In the genomic region with DNA sequence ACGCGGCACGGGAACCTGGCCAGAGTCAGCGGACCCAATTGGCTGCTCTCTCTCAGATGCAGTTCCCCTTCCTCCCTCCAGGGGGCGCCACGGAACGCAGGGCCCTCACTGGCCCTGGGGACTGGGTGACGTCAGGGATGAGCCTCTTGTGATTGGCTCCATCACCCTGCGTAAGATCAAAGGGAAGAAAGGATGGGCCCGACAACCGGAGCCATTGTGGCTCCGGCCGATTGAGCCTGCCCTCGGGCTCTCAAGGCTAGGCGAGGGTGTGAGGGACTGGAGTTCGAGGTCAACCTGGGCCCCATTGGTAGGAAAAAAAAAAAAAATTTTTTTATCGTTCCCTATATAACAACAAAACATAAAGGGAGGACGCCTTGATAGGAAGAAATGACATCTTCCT, we compare ENCODE assay signal across 12 cellular contexts. TPM values are rescaled to one million over a fixed set of nuclear protein-coding genes. Genes with fewer than 3 reads are reported as not detected.
DNase-seq lines count a peak whose midpoint lies in the region; ATAC-seq, FAIRE-seq and TF ChIP-seq lines count a peak whose summit lies in the region.
"Not testable (repeated sequence)": the region's sequence is repeated elsewhere in the genome, so short reads cannot be mapped to it uniquely, and the experiment has no call there.
"Had no signal": no experiment of that assay in that cellular context is flagged by ENCODE, and none has a peak within 500 bp of the region (broad histone marks: within the 10 kb centered on the region; RNA-seq: fewer than 3 reads in every experiment).

A gene (minus strand): TSS at position 81 of the 400 bp plus-strand sequence. CDS start 184 bp downstream, outside the sequence.

- TF ChIP-seq POLR2A in HepG2 (IDR thresholded peaks at IDR 0.05; ENCODE audit: insufficient read depth in 1 of 2, low read depth in 2 of 2, low read length in 2 of 2), result not testable (repeated sequence)

- H2AFZ ChIP-seq in HepG2 (ENCODE audit: low read length), result not testable (repeated sequence)

- TF ChIP-seq RAD21 in HepG2 (CRISPR knock-in tag; IDR thresholded peaks at IDR 0.05), result not testable (repeated sequence)

- H3K36me3 Mint-ChIP-seq in activated T-cell treated with anti-CD3 and anti-CD28 coated beads, Interleukin-2, amount 50 U/mL, for 24 hours (ENCODE audit: low read depth), result not testable (repeated sequence)

- in situ Hi-C loops in HepG2 (cut with HindIII; ENCODE audit: extremely low pct_ligation_motif_present, low pct_unique_long_range_greater_than_20kb), result not testable (repeated sequence)

- POLR2A ChIA-PET in HepG2 (lab: Yijun Ruan, JAX), result not testable (repeated sequence)

- FAIRE-seq in D721Med (lab: Jason Lieb, UNC), result not testable (repeated sequence)
- FAIRE-seq in HepG2 (lab: Jason Lieb, UNC), result peak; percentile 74

- H3K27ac Mint-ChIP-seq in activated T-cell treated with anti-CD3 and anti-CD28 coated beads, Interleukin-2, amount 50 U/mL, for 24 hours, result not testable (repeated sequence)

- H3K9ac ChIP-seq in HepG2 (ENCODE audit: insufficient read depth, low read depth, low read length), result not testable (repeated sequence)

- H3K4me3 Mint-ChIP-seq in activated T-cell treated with anti-CD3 and anti-CD28 coated beads, Interleukin-2, amount 50 U/mL, for 24 hours, result not testable (repeated sequence)

- ATAC-seq in SK-N-SH treated with all-trans-retinoic acid at 6 μM for 48 hours, result peak; percentile 26; the same call in 2 of the 3 replicates
- ATAC-seq in HepG2, result peak; percentile 74

- H3K9me3 Mint-ChIP-seq in activated T-cell treated with anti-CD3 and anti-CD28 coated beads, Interleukin-2, amount 50 U/mL, for 24 hours, result not testable (repeated sequence)

- not testable (repeated sequence) for H3K4me1 Mint-ChIP-seq in activated T-cell treated with anti-CD3 and anti-CD28 coated beads, Interleukin-2, amount 50 U/mL, for 24 hours (ENCODE audit: low read depth)

- TF ChIP-seq CTCF in D721Med (IDR thresholded peaks at IDR 0.05; ENCODE audit: insufficient read depth, missing control alignments) (peak; percentile 29), HL-60 (IDR thresholded peaks at IDR 0.05; ENCODE audit: insufficient read depth, low read length) (peak; percentile 49), choroid plexus epithelial cell (conservative IDR thresholded peaks at IDR 0.05; ENCODE audit: low read depth, low read length) (peak; percentile 49), HepG2 (CRISPR knock-in tag; IDR thresholded peaks at IDR 0.05) (peak; percentile 69)

- 26% methylated on average over 14 of the region's 18 CpGs for WGBS in HepG2 (ENCODE audit: low lambda C conversion rate)

- H3K36me3 ChIP-seq in HepG2 (replicated peaks in 1 of 2; ENCODE audit: control insufficient read depth in 1 of 2, insufficient read depth in 2 of 2, low read length in 2 of 2), result not testable (repeated sequence)

- H3K4me1 ChIP-seq in HepG2 (ENCODE audit: insufficient read depth, low read length), result not testable (repeated sequence)

- not testable (repeated sequence) for H3K4me2 ChIP-seq in HepG2 (ENCODE audit: low read depth, low read length)

- not testable (repeated sequence) for H3K27me3 Mint-ChIP-seq in activated T-cell treated with anti-CD3 and anti-CD28 coated beads, Interleukin-2, amount 50 U/mL, for 24 hours

- not testable (repeated sequence) for H3K4me3 ChIP-seq in HL-60 (replicated peaks; ENCODE audit: insufficient read depth, low read length); choroid plexus epithelial cell (ENCODE audit: low read depth, low read length); HepG2 (replicated peaks in 1 of 3; ENCODE audit: insufficient read depth in 1 of 3, low read depth in 2 of 3, low read length in 3 of 3)

- not testable (repeated sequence) for TF ChIP-seq EP300 in HepG2 (IDR thresholded peaks at IDR 0.05; ENCODE audit: low read depth in 2 of 2, low read length in 2 of 2); HepG2 (CRISPR knock-in tag; IDR thresholded peaks at IDR 0.05; ENCODE audit: borderline replicate concordance)

- BruUV-seq in HepG2 (replicated peaks; lab: Mats Ljungman, UMichigan), result not testable (repeated sequence)

- not testable (repeated sequence) for H3K9me3 ChIP-seq in HepG2 (ENCODE audit: low read length)

- not testable (repeated sequence) for H4K20me1 ChIP-seq in HepG2 (ENCODE audit: insufficient read depth, low read length)

- CTCF ChIA-PET in HepG2 (lab: Yijun Ruan, JAX; ENCODE audit: low intra/inter-chr PET ratio, low total read pairs), result not testable (repeated sequence)

- H3K27ac ChIP-seq in HL-60 (replicated peaks); HepG2 (ENCODE audit: extremely low read length, insufficient read depth, low read length): not testable (repeated sequence)

- H3K79me2 ChIP-seq in HepG2 (ENCODE audit: insufficient read depth, low read length), result not testable (repeated sequence)

- intact Hi-C loops in HepG2 (cut with micrococcal nuclease; ENCODE audit: unreplicated experiment), result not testable (repeated sequence)

- not testable (repeated sequence) for DNase-seq in D721Med (ENCODE audit: insufficient read length, low spot score); choroid plexus epithelial cell (ENCODE audit: low read depth)
- peak in 1 of 2 experiments; percentile 42 for DNase-seq in HL-60 (ENCODE audit: low read depth in 1 of 2, low spot score in 1 of 2)
- peak; percentile 36 for DNase-seq in NCI-H2171 (lab: John Stamatoyannopoulos, UW)
- DNase-seq in activated T-cell treated with anti-CD3 and anti-CD28 coated beads, Interleukin-2, amount 50 U/mL, for 24 hours, result peak; percentile 69
- peak; percentile 72 for DNase-seq in HepG2 (ENCODE audit: low spot score)
- DNase-seq in stimulated activated CD8-positive, alpha-beta memory T cell treated with anti-CD3 and anti-CD28 coated beads, Interleukin-7, amount 100 ng/mL, for 48 hours (ENCODE audit: extremely low read depth in 1 of 2, low read depth in 1 of 2), result peak; percentile 46 to 57

- not testable (repeated sequence) for H3K27me3 ChIP-seq in HL-60 (ENCODE audit: insufficient read depth, poor library complexity, severe bottlenecking); HepG2 (ENCODE audit: control insufficient read depth in 1 of 2, insufficient read depth in 2 of 2, low read length in 2 of 2)

TF ChIP-seq in HepG2, 621 proteins besides CTCF, POLR2A, EP300 and RAD21 (continues in another document):
- TF ChIP-seq CREM (IDR thresholded peaks at IDR 0.05), result peak; percentile 58; the same call in 1 of the 2 replicates
- TF ChIP-seq CREM (CRISPR knock-in tag; IDR thresholded peaks at IDR 0.05), result not testable (repeated sequence)
- TF ChIP-seq STAG1 (CRISPR knock-in tag; IDR thresholded peaks at IDR 0.05), result peak; percentile 17; the same call in 1 of the 2 replicates
- peak; percentile 89 for TF ChIP-seq CREB1 (IDR thresholded peaks at IDR 0.05)
- peak; percentile 80 for TF ChIP-seq CREB1 (CRISPR knock-in tag; IDR thresholded peaks at IDR 0.05)
- TF ChIP-seq KDM1A (CRISPR knock-in tag; IDR thresholded peaks at IDR 0.05), result peak; percentile 67; the same call in 1 of the 2 replicates
- peak; percentile 63; the same call in 1 of the 2 replicates for TF ChIP-seq ATF1 (CRISPR knock-in tag; IDR thresholded peaks at IDR 0.05)
- TF ChIP-seq DR1 (CRISPR knock-in tag; IDR thresholded peaks at IDR 0.05), result 0 out of 2 replicates have a peak, but pooled peaks have one; percentile 31
- TF ChIP-seq HOXA3 (CRISPR knock-in tag; IDR thresholded peaks at IDR 0.05), result 0 out of 2 replicates have a peak, but pooled peaks have one; percentile 31
- peak; percentile 53; the same call in 1 of the 2 replicates for TF ChIP-seq TCF7 (IDR thresholded peaks at IDR 0.05; ENCODE audit: low read depth)
- TF ChIP-seq, protein P1, sequence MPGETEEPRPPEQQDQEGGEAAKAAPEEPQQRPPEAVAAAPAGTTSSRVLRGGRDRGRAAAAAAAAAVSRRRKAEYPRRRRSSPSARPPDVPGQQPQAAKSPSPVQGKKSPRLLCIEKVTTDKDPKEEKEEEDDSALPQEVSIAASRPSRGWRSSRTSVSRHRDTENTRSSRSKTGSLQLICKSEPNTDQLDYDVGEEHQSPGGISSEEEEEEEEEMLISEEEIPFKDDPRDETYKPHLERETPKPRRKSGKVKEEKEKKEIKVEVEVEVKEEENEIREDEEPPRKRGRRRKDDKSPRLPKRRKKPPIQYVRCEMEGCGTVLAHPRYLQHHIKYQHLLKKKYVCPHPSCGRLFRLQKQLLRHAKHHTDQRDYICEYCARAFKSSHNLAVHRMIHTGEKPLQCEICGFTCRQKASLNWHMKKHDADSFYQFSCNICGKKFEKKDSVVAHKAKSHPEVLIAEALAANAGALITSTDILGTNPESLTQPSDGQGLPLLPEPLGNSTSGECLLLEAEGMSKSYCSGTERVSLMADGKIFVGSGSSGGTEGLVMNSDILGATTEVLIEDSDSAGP (CRISPR knock-in tag; IDR thresholded peaks at IDR 0.05; ENCODE audit: borderline replicate concordance), result 0 out of 2 replicates have a peak, but pooled peaks have one; percentile 16
- TF ChIP-seq NFYC (CRISPR knock-in tag; IDR thresholded peaks at IDR 0.05), result peak; percentile 85
- 0 out of 2 replicates have a peak, but pooled peaks have one; percentile 20 for TF ChIP-seq RFX5 (IDR thresholded peaks at IDR 0.05; ENCODE audit: low read depth, low read length)

RNA-seq across cellular contexts. Expression of the gene that starts here (rescaled TPM):
- not detected in 2 replicates for total RNA-seq in HepG2 (2016; rRNA removed; fragmentation: Illumina TruSeq; extraction: Trizol)
- not detected in 2 replicates for total RNA-seq in HepG2 (2016; cell fraction: cytosol; rRNA removed; fragmentation: Illumina TruSeq; extraction: Trizol; ENCODE audit: low read depth)
- total RNA-seq in HepG2 (2016; cell fraction: insoluble cytoplasmic fraction; rRNA removed; fragmentation: Illumina TruSeq; extraction: Trizol), result not detected in 2 replicates
- total RNA-seq in HepG2 (2016; cell fraction: membrane; rRNA removed; fragmentation: Illumina TruSeq; extraction: Trizol), result not detected in 2 replicates
- total RNA-seq in HepG2 (2016; cell fraction: nucleus; rRNA removed; fragmentation: Illumina TruSeq; extraction: Trizol), result not detected in 2 replicates
- polyA plus RNA-seq in HepG2 (2011; rRNA removed), result not detected in 2 replicates
- not detected in 2 replicates for polyA plus RNA-seq in HepG2 (2011; cell fraction: cytosol; rRNA removed)
- polyA plus RNA-seq in HepG2 (2011; cell fraction: nucleus; rRNA removed), result not detected in 2 replicates
- not detected in 2 replicates for polyA plus RNA-seq in HepG2 (2012)
- not detected in 2 replicates for polyA plus RNA-seq in HepG2 (2016; cell fraction: cytosol; fragmentation: Illumina TruSeq; extraction: Trizol; ENCODE audit: low read depth)
- not detected in 2 replicates for polyA plus RNA-seq in HepG2 (2016; cell fraction: insoluble cytoplasmic fraction; fragmentation: Illumina TruSeq; extraction: Trizol; ENCODE audit: low read depth)
- polyA plus RNA-seq in HepG2 (2016; cell fraction: membrane; fragmentation: Illumina TruSeq; extraction: Trizol; ENCODE audit: low read depth), result not detected in 2 replicates
- not detected in 2 replicates for polyA plus RNA-seq in HepG2 (2016; cell fraction: nucleus; fragmentation: Illumina TruSeq; extraction: Trizol; ENCODE audit: insufficient read depth, low read depth)
- polyA minus RNA-seq in HepG2 (2011; rRNA and poly(A)+ RNA removed; ENCODE audit: low replicate concordance), result not detected in 2 replicates
- polyA minus RNA-seq in HepG2 (2011; cell fraction: cytosol; rRNA and poly(A)+ RNA removed), result not detected in 2 replicates
- polyA minus RNA-seq in HepG2 (2011; cell fraction: nucleus; rRNA and poly(A)+ RNA removed), result not detected in 2 replicates
- total RNA-seq: breast epithelium, esophagus mucosa, myocyte, sciatic nerve had no signal

Comparison
In these comparisons a context has a peak if more than half of its experiments do, and no peak if none do; other contexts are left out.
1. Peak in DNase-seq and ATAC-seq in HepG2; RNA of the gene not detected or under 1 TPM.